In the genomic region with DNA sequence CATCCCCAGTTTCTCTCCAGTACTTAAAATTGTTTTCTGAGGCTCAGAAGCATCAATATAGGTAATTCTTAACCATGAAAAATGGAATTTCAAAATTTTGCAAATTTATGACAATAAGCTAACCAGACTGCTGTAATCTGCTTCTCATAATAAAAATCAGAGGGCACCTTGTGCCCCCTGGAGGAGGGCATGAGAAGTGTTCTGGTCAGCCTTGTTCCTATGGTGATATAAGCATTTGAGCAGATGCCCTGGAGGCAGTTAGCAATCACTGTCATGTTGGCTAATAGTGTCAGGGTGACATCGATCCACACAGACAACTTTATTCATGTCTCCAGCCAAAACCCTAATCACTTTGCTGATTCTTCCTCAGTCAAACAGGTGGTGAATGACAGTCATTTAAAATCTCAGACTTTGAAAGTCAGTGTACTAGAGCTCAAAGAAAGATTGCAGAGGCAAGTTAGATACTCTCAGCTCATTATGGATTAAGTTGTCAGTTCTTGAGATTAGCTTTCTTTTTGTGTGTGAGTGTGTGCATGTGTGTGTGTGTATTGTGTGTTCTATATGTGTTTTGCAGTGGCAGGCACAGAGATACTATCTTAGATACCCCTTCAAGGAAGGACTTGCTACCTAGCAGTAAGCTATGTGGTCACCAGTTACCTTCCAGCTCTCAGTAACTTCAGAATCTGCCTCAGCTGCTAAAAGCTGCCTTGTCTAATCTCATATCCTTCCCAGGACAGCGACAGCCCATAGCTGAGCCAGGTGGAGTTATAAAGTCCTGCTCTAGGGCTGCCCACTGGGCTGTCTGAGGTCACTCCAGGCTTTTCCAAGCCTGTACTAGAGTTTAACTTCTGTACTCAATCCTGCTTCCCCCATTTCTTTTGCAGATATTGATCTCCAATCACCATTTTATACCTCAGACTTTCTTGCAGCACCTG, we compare ENCODE assay signal across 8 cellular contexts.
DNase-seq lines count a peak whose midpoint lies in the region; ATAC-seq and TF ChIP-seq lines count a peak whose summit lies in the region.

No MANE protein-coding gene starts in this region.

- no peaks in the 10 kb centered on the region for H3K9me3 ChIP-seq in sigmoid colon

- in situ Hi-C loops in brain microvascular endothelial cell (cut with HindIII; ENCODE audit: low pct_ligation_motif_present, low sequenced_read_pairs) = no loop called here

- ATAC-seq in activated T-helper 17 cell treated with anti-CD3 and anti-CD28 coated beads, Interleukin-2, amount 50 U/mL, for 72 hours (replicated peaks) = no peak

- H3K27ac ChIP-seq in brain microvascular endothelial cell (no peak overlapping the region), sigmoid colon (no peak overlapping the region)

- H3K36me3 Mint-ChIP-seq in activated CD4-positive, alpha-beta T cell treated with anti-CD3 and anti-CD28 coated beads, Interleukin-2, amount 10 ng/mL, durations not matched to agents 7 days and 5 days (ENCODE audit: low read depth) = no peaks in the 10 kb centered on the region
- H3K36me3 Mint-ChIP-seq in activated T-helper 17 cell treated with anti-CD3 and anti-CD28 coated beads, Interleukin-2, amount 50 U/mL, for 72 hours (ENCODE audit: low read depth) = no peaks in the 10 kb centered on the region

- H3K4me3 Mint-ChIP-seq in activated CD4-positive, alpha-beta T cell treated with anti-CD3 and anti-CD28 coated beads, Interleukin-2, amount 10 ng/mL, durations not matched to agents 7 days and 5 days = no peak overlapping the region
- H3K4me3 Mint-ChIP-seq in activated T-helper 17 cell treated with anti-CD3 and anti-CD28 coated beads, Interleukin-2, amount 50 U/mL, for 72 hours = no peak overlapping the region

- H3K4me1 Mint-ChIP-seq in activated CD4-positive, alpha-beta T cell treated with anti-CD3 and anti-CD28 coated beads, Interleukin-2, amount 10 ng/mL, durations not matched to agents 7 days and 5 days = no peaks in the 10 kb centered on the region
- no peaks in the 10 kb centered on the region for H3K4me1 Mint-ChIP-seq in activated T-helper 17 cell treated with anti-CD3 and anti-CD28 coated beads, Interleukin-2, amount 50 U/mL, for 72 hours

- H3K4me1 ChIP-seq in sigmoid colon = peaks cover 0 to 7% (median 2%) of the 10 kb centered on the region in 4 donors

- H3K36me3 ChIP-seq in brain microvascular endothelial cell (replicated peaks) (no peaks in the 10 kb centered on the region), sigmoid colon (no peaks in the 10 kb centered on the region)

- 36 to 56% methylated on average over 2 of the region's 2 CpGs for WGBS in sigmoid colon, 2 donors

- intact Hi-C loops in sigmoid colon (cut with DNase I) = no loop called here

- CTCF ChIA-PET in activated CD4-positive, alpha-beta T cell treated with anti-CD3 and anti-CD28 coated beads, Interleukin-2, amount 10 ng/mL, durations not matched to agents 7 days and 5 days (lab: Charles Lee) = no interaction called here

- no peaks in the 10 kb centered on the region for H3K9me3 Mint-ChIP-seq in activated CD4-positive, alpha-beta T cell treated with anti-CD3 and anti-CD28 coated beads, Interleukin-2, amount 10 ng/mL, durations not matched to agents 7 days and 5 days
- peaks cover 3% of the 10 kb centered on the region for H3K9me3 Mint-ChIP-seq in activated T-helper 17 cell treated with anti-CD3 and anti-CD28 coated beads, Interleukin-2, amount 50 U/mL, for 72 hours

- POLR2A ChIA-PET in activated CD4-positive, alpha-beta T cell treated with anti-CD3 and anti-CD28 coated beads, Interleukin-2, amount 10 ng/mL, durations not matched to agents 7 days and 5 days (lab: Charles Lee) = no interaction called here

- no peak overlapping the region for H3K27ac Mint-ChIP-seq in activated CD4-positive, alpha-beta T cell treated with anti-CD3 and anti-CD28 coated beads, Interleukin-2, amount 10 ng/mL, durations not matched to agents 7 days and 5 days
- H3K27ac Mint-ChIP-seq in activated T-helper 17 cell treated with anti-CD3 and anti-CD28 coated beads, Interleukin-2, amount 50 U/mL, for 72 hours = no peak overlapping the region

- DNase-seq in activated CD4-positive, alpha-beta T cell treated with anti-CD3 and anti-CD28 coated beads, Interleukin-2, amount 10 ng/mL, durations not matched to agents 7 days and 5 days = peak; percentile 5
- no peak for DNase-seq in activated CD4-positive, alpha-beta T cell treated with anti-CD3 and anti-CD28 coated beads for 1 hour
- DNase-seq in NCI-H1436 (lab: John Stamatoyannopoulos, UW) (peak; percentile 49), brain microvascular endothelial cell (peak; percentile 5), retinal pigment epithelial cell (ENCODE audit: low read depth) (peak; percentile 5), OCI-M2 (lab: John Stamatoyannopoulos, UW; ENCODE audit: unreplicated experiment) (no peak), sigmoid colon (no peak)

- H3K27me3 ChIP-seq in brain microvascular endothelial cell (replicated peaks) (no peaks in the 10 kb centered on the region), sigmoid colon (no peaks in the 10 kb centered on the region)

- TF ChIP-seq POLR2A in sigmoid colon (IDR thresholded peaks at IDR 0.05) = no peak

- TF ChIP-seq CTCF in brain microvascular endothelial cell (IDR thresholded peaks at IDR 0.05; ENCODE audit: low read depth, low read length, missing control alignments) (peak; percentile 46), retinal pigment epithelial cell (conservative IDR thresholded peaks at IDR 0.05; ENCODE audit: low read depth, low read length) (peak; percentile 83), sigmoid colon (IDR thresholded peaks at IDR 0.05) (peak in 1 of 4 experiments; percentile 15)

- no peaks in the 10 kb centered on the region for H3K27me3 Mint-ChIP-seq in activated CD4-positive, alpha-beta T cell treated with anti-CD3 and anti-CD28 coated beads, Interleukin-2, amount 10 ng/mL, durations not matched to agents 7 days and 5 days
- no peaks in the 10 kb centered on the region for H3K27me3 Mint-ChIP-seq in activated T-helper 17 cell treated with anti-CD3 and anti-CD28 coated beads, Interleukin-2, amount 50 U/mL, for 72 hours

- H3K4me3 ChIP-seq in brain microvascular endothelial cell (ENCODE audit: low read depth, low read length) = no peak overlapping the region
- no peak overlapping the region for H3K4me3 ChIP-seq in retinal pigment epithelial cell (ENCODE audit: low read length)
- H3K4me3 ChIP-seq in sigmoid colon = no peak overlapping the region

- TF ChIP-seq EP300 in sigmoid colon (IDR thresholded peaks at IDR 0.05) = no peak

Comparison
In these comparisons a context has a peak if more than half of its experiments do, and no peak if none do; other contexts are left out.
1. DNase-seq: peak in activated CD4-positive, alpha-beta T cell treated with anti-CD3 and anti-CD28 coated beads, Interleukin-2, amount 10 ng/mL, durations not matched to agents 7 days and 5 days (single experiment), NCI-H1436 (single experiment), brain microvascular endothelial cell (single experiment) and retinal pigment epithelial cell (single experiment); none in activated CD4-positive, alpha-beta T cell treated with anti-CD3 and anti-CD28 coated beads for 1 hour (single experiment), OCI-M2 (single experiment) and sigmoid colon (single experiment).